1 cellular context compared by ENCODE assay signal in the genomic region with DNA sequence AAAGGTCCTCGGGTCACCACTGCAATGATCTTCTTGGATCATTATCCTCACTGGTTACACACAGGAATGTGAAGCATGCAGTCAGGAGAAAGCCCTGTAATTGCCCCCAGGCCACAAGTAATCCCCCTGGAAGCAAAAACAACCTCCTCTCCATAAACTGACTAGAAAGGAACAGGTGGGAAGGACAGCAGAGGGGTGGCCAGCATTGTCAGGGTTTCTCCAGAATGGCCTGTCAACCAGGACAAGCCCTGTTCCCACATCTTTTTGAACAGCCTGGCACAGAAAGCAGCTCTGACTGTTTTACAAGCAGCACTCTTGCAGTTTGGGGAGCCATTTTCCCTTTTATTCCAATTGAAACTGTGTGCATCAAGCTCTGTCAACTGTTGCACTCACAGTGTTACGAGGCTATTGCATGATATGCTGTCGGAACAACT.
TF ChIP-seq lines count a peak whose summit lies in the region.

No MANE protein-coding gene starts in this region.

TF ChIP-seq in A549, 52 proteins besides CTCF, POLR2A, EP300 and RAD21 (continued from another document):
- TF ChIP-seq FOXS1 (CRISPR knock-in tag; IDR thresholded peaks at IDR 0.05) = no peak
- TF ChIP-seq ZFP36 (IDR thresholded peaks at IDR 0.05; ENCODE audit: borderline replicate concordance, partially characterized antibody) = no peak
- TF ChIP-seq RFX5 (IDR thresholded peaks at IDR 0.05) = no peak
- no peak for TF ChIP-seq NPAS2 (CRISPR knock-in tag; IDR thresholded peaks at IDR 0.05; ENCODE audit: borderline replicate concordance)
- TF ChIP-seq PHF8 (IDR thresholded peaks at IDR 0.05; ENCODE audit: borderline replicate concordance, low read depth) = no peak
- TF ChIP-seq, protein P1, sequence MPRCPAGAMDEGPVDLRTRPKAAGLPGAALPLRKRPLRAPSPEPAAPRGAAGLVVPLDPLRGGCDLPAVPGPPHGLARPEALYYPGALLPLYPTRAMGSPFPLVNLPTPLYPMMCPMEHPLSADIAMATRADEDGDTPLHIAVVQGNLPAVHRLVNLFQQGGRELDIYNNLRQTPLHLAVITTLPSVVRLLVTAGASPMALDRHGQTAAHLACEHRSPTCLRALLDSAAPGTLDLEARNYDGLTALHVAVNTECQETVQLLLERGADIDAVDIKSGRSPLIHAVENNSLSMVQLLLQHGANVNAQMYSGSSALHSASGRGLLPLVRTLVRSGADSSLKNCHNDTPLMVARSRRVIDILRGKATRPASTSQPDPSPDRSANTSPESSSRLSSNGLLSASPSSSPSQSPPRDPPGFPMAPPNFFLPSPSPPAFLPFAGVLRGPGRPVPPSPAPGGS (IDR thresholded peaks at IDR 0.05) = no peak
TF ChIP-seq in A549: peak in this region for 0.
